ENCODE assay signal across 15 cellular contexts in genomic region chr2:48320747-48321146, GRCh38. TPM values are rescaled to one million over a fixed set of nuclear protein-coding genes. Genes with fewer than 3 reads are reported as not detected.
DNase-seq lines count a peak whose midpoint lies in the region; ATAC-seq, FAIRE-seq and TF ChIP-seq lines count a peak whose summit lies in the region.
"Had no signal": no experiment of that assay in that cellular context is flagged by ENCODE, and none has a peak within 500 bp of the region (broad histone marks: within the 10 kb centered on the region; RNA-seq: fewer than 3 reads in every experiment).

No MANE protein-coding gene starts in this region.

- BruUV-seq in GM12878 (replicated peaks; lab: Mats Ljungman, UMichigan), result no TSS peak

- no peak for TF ChIP-seq CTCF in GM12878 (IDR thresholded peaks at IDR 0.05 in 2 of 3, conservative IDR thresholded peaks at IDR 0.05 in 1 of 3; ENCODE audit: control insufficient read depth in 2 of 3, extremely low read depth in 1 of 3, insufficient read depth in 1 of 3, low read depth in 3 of 3, low read length in 3 of 3)
- TF ChIP-seq CTCF in neutrophil (IDR thresholded peaks at IDR 0.05), result no peak

- peak overlapping the region; percentile 34; the same call in 1 of the 2 replicates for H3K27ac ChIP-seq in GM12878 (ENCODE audit: control insufficient read depth, insufficient read depth)
- H3K27ac ChIP-seq in neutrophil, result peak overlapping the region; percentile 76

- H3K4me1 ChIP-seq in GM12878 (ENCODE audit: control insufficient read depth, insufficient read depth, low read length), result peaks cover 7% of the 10 kb centered on the region
- peaks cover 70 to 75% of the 10 kb centered on the region in 2 experiments for H3K4me1 ChIP-seq in neutrophil (ENCODE audit: control insufficient read depth in 1 of 2, insufficient read depth in 1 of 2, low read depth in 1 of 2, low read length in 1 of 2)

- peak overlapping the region; percentile 49 for H3K27ac Mint-ChIP-seq in activated CD4-positive, alpha-beta T cell treated with anti-CD3 and anti-CD28 coated beads, Interleukin-2, amount 10 ng/mL, durations not matched to agents 24 days and 14 days

- H3K4me3 ChIP-seq in GM12878 (peak overlapping the region; percentile 29; the same call in 1 of the 2 replicates), neutrophil (ENCODE audit: low read depth in 1 of 2, low read length in 1 of 2) (no peak overlapping the region)
- H3K4me3 ChIP-seq: lung, upper lobe of left lung had no signal

- peak overlapping the region; percentile 40 for H3K4me3 Mint-ChIP-seq in activated CD4-positive, alpha-beta T cell treated with anti-CD3 and anti-CD28 coated beads, Interleukin-2, amount 10 ng/mL, durations not matched to agents 24 days and 14 days

- CTCF ChIA-PET in GM12878 (lab: Yijun Ruan, JAX), result no interaction called here

- H2AFZ ChIP-seq in GM12878 (ENCODE audit: control insufficient read depth, low read depth, low read length), result no peak overlapping the region

- SMC1A ChIA-PET in GM12878 (lab: Charles Lee; ENCODE audit: uncharacterized antibody, unreplicated experiment), result no interaction called here

- no peak overlapping the region for H3K9ac ChIP-seq in GM12878 (ENCODE audit: control insufficient read depth, insufficient read depth, low read length)

- RAD21 ChIA-PET in GM12878 (lab: Charles Lee; ENCODE audit: unreplicated experiment), result no interaction called here

- POLR2A ChIA-PET in GM12878 (lab: Charles Lee), result interaction anchor here (0.6 to 1.5 kb wide), 2 partner anchors 9 to 11 kb away, joined by 3 to 4 read pairs; no protein-coding TSS in a partner anchor

- FAIRE-seq in GM12878 (lab: Jason Lieb, UNC), result no peak

- no peaks in the 10 kb centered on the region for H3K27me3 ChIP-seq in GM12878 (replicated peaks in 1 of 2; ENCODE audit: control insufficient read depth in 2 of 2, insufficient read depth in 2 of 2, low read length in 1 of 2)
- H3K27me3 ChIP-seq in neutrophil, result no peaks in the 10 kb centered on the region
- H3K27me3 ChIP-seq: upper lobe of left lung had no signal

- no peak for TF ChIP-seq RAD21 in GM12878 (IDR thresholded peaks at IDR 0.05; ENCODE audit: insufficient read depth, low read depth, low read length)

- peak overlapping the region; percentile 17 for H3K4me2 ChIP-seq in GM12878 (ENCODE audit: control insufficient read depth, insufficient read depth)

- peaks cover 99% of the 10 kb centered on the region for H3K79me2 ChIP-seq in GM12878 (ENCODE audit: control insufficient read depth, insufficient read depth, low read length)

- no peaks in the 10 kb centered on the region; the same call in 1 of the 3 replicates for H3K9me3 ChIP-seq in GM12878 (replicated peaks; ENCODE audit: control insufficient read depth, insufficient read depth, low read length)
- no peaks in the 10 kb centered on the region for H3K9me3 ChIP-seq in neutrophil
- H3K9me3 ChIP-seq: upper lobe of left lung had no signal

- H3K4me1 Mint-ChIP-seq in activated CD4-positive, alpha-beta T cell treated with anti-CD3 and anti-CD28 coated beads, Interleukin-2, amount 10 ng/mL, durations not matched to agents 24 days and 14 days, result peaks cover 43% of the 10 kb centered on the region

- H3K27me3 Mint-ChIP-seq in activated CD4-positive, alpha-beta T cell treated with anti-CD3 and anti-CD28 coated beads, Interleukin-2, amount 10 ng/mL, durations not matched to agents 24 days and 14 days, result no peaks in the 10 kb centered on the region

- H3K36me3 ChIP-seq in GM12878 (ENCODE audit: control insufficient read depth in 2 of 2, insufficient read depth in 2 of 2, low read length in 1 of 2) (no peaks in the 10 kb centered on the region), neutrophil (no peaks in the 10 kb centered on the region)
- H3K36me3 ChIP-seq: upper lobe of left lung had no signal

- H3K9me3 Mint-ChIP-seq in activated CD4-positive, alpha-beta T cell treated with anti-CD3 and anti-CD28 coated beads, Interleukin-2, amount 10 ng/mL, durations not matched to agents 24 days and 14 days, result peaks cover 5% of the 10 kb centered on the region

- no peak for TF ChIP-seq EP300 in GM12878 (IDR thresholded peaks at IDR 0.05; ENCODE audit: borderline replicate concordance in 1 of 2, control insufficient read depth in 1 of 2, low read depth in 2 of 2, low read length in 2 of 2)

- ATAC-seq in GM12878 (peak; percentile 13), HG03432 (IDR thresholded peaks at IDR 0.05; ENCODE audit: unreplicated experiment) (no peak)

- peaks cover 23% of the 10 kb centered on the region for H3K36me3 Mint-ChIP-seq in activated CD4-positive, alpha-beta T cell treated with anti-CD3 and anti-CD28 coated beads, Interleukin-2, amount 10 ng/mL, durations not matched to agents 24 days and 14 days (ENCODE audit: low read depth)

- intact Hi-C loops in activated CD4-positive, alpha-beta T cell treated with anti-CD3 and anti-CD28 coated beads, Interleukin-2, amount 10 ng/mL, durations not matched to agents 24 days and 14 days (cut with micrococcal nuclease), result loop anchor here (1.0 kb wide), 1 partner anchor 9 kb away; no protein-coding TSS in a partner anchor
- intact Hi-C loops in GM12878 (cut with micrococcal nuclease; ENCODE audit: unreplicated experiment), result no loop called here

- no peak for TF ChIP-seq POLR2A in GM12878 (IDR thresholded peaks at IDR 0.05; ENCODE audit: low read depth, low read length)

- in situ Hi-C loops in GM12878 (cut with MboI), result no loop called here

- H4K20me1 ChIP-seq in GM12878 (ENCODE audit: control insufficient read depth, insufficient read depth), result no peaks in the 10 kb centered on the region

- DNase-seq in activated CD4-positive, alpha-beta T cell treated with anti-CD3 and anti-CD28 coated beads, Interleukin-2, amount 10 ng/mL, durations not matched to agents 24 days and 14 days, result no peak
- no peak for DNase-seq in activated CD4-positive, alpha-beta T cell treated with anti-CD3 and anti-CD28 coated beads, Interleukin-2, amount 50 U/mL, for 48 hours
- DNase-seq in M059J (ENCODE audit: low read depth) (peak; percentile 18), GM12878 (ENCODE audit: low read depth, low spot score) (no peak), C1 segment of cervical spinal cord (lab: John Stamatoyannopoulos, UW) (no peak)
- DNase-seq in stimulated activated CD4-positive, alpha-beta T cell treated with anti-CD3 and anti-CD28 coated beads, Interleukin-2, amount 100 ng/mL, for 24 hours, result no peak
- DNase-seq: aorta; NCI-H1092 treated with DMSO at 0.1 percent for 48 hours; NCI-H446; stimulated activated CD4-positive, alpha-beta T cell treated with anti-CD3 and anti-CD28 coated beads, Interleukin-12 subunit alpha, Interleukin-12 subunit beta, amount 100 ng/mL, for 4 hours; SW 1271; upper lobe of left lung had no signal

TF ChIP-seq in GM12878, 131 proteins besides CTCF, POLR2A, EP300 and RAD21:
- TF ChIP-seq ZNF384 (IDR thresholded peaks at IDR 0.05; ENCODE audit: borderline replicate concordance, low read depth, low read length) (peak; percentile 67; the same call in 1 of the 2 replicates), CHD1 (IDR thresholded peaks at IDR 0.05; ENCODE audit: low read depth, low read length) (no peak)

RNA-seq across cellular contexts. Expression of gene FOXN2, which starts 6.3 kb away (rescaled TPM):
- total RNA-seq in activated CD4-positive, alpha-beta T cell treated with anti-CD3 and anti-CD28 coated beads, Interleukin-2, amount 10 ng/mL, durations not matched to agents 24 days and 14 days, result 50.5 and 54.5 TPM in 2 replicates
- 14.0 and 25.8 TPM in 2 replicates for total RNA-seq in M059J (2014; rRNA removed; shearing (Covaris generic))
- 46.2 and 53.4 TPM in 2 replicates for total RNA-seq in GM12878 (2013; cell fraction: nucleolus; rRNA removed)
- total RNA-seq in GM12878 (2014; rRNA removed) (32.5 and 36.6 TPM in 2 replicates), GM12878 (2014; rRNA removed; fragmentation: Illumina TruSeq; extraction: Trizol) (34.4 and 34.7 TPM in 2 replicates), GM12878 (2021) (26.6 and 29.9 TPM in 2 replicates)
- 4.8 TPM for polyA plus RNA-seq in GM12878 (2011; ENCODE audit: low read depth)
- polyA plus RNA-seq in GM12878 (2011; rRNA removed) (28.7 and 36.0 TPM in 2 replicates), GM12878 (2014; fragmentation: Illumina TruSeq; extraction: Trizol) (26.5 and 27.0 TPM in 2 replicates), GM12878 (2014; fragmentation: Nextera tagmentation; extraction: Ambion mirVana) (10 to 100 TPM in 1 of 2 experiments, 1 to 10 TPM in 1; 10.0 to 27.4 TPM), GM12878 (2014; rRNA removed) (10.8 and 12.7 TPM in 2 replicates), GM12878 (2016; fragmentation: Nextera tagmentation; extraction: Ambion mirVana) (10 to 100 TPM; 29.7 to 30.4 TPM)
- polyA plus RNA-seq in GM12878 (2011; cell fraction: cytosol; rRNA removed), result 13.0 and 15.2 TPM in 2 replicates
- polyA plus RNA-seq in GM12878 (2011; cell fraction: nucleus; rRNA removed), result 13.7 and 14.3 TPM in 2 replicates
- 6.2 and 9.2 TPM in 2 replicates for polyA plus RNA-seq in GM12878 (2012)
- polyA minus RNA-seq in GM12878 (2011; rRNA and poly(A)+ RNA removed), result 37.4 and 53.0 TPM in 2 replicates
- 15.3 and 19.9 TPM in 2 replicates for polyA minus RNA-seq in GM12878 (2011; cell fraction: cytosol; rRNA and poly(A)+ RNA removed)
- polyA minus RNA-seq in GM12878 (2011; cell fraction: nucleus; rRNA and poly(A)+ RNA removed), result 19.0 and 30.0 TPM in 2 replicates
